22 cellular contexts compared by ENCODE assay signal in the genomic region with DNA sequence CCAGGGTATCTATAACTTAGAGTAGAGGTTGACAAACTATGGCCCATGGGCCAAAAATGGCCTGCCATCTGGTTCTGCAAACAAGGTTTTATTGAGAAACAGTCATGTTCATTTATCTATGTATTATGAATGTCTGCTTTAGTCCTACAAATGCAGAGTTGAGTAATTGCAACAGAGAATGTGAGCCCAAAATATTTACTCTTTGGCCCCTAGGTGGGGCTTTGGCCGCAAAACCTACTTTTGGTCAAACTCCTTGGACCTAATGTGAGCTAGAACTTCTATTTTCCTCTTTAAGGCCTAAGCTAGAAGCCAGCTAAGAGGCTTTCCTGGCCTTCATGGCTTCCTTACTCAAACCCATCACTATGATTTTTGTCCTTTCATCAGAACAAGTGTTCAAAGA.
DNase-seq lines count a peak whose midpoint lies in the region; ATAC-seq and TF ChIP-seq lines count a peak whose summit lies in the region.
"Had no signal": no experiment of that assay in that cellular context is flagged by ENCODE, and none has a peak within 500 bp of the region (broad histone marks: within the 10 kb centered on the region; RNA-seq: fewer than 3 reads in every experiment).

No MANE protein-coding gene starts in this region.

- H3K4me1 ChIP-seq in SK-N-SH (ENCODE audit: control insufficient read depth in 1 of 2, insufficient read depth in 2 of 2, low read depth in 1 of 2, low read length in 1 of 2) (no peaks in the 10 kb centered on the region), smooth muscle cell (ENCODE audit: low read depth) (no peaks in the 10 kb centered on the region)
- H3K4me1 ChIP-seq: BLaER1 treated with 17β-estradiol and CSF1 and Interleukin-3, amounts not matched to agents 10 nM and 100 nM; left lung; right atrium auricular region; tibial nerve had no signal

- no peaks in the 10 kb centered on the region for H3K36me3 Mint-ChIP-seq in chondrocyte (ENCODE audit: low read depth)
- H3K36me3 Mint-ChIP-seq in CD4-positive, alpha-beta T cell (ENCODE audit: low read depth), result no peaks in the 10 kb centered on the region

- ATAC-seq in SK-N-SH treated with all-trans-retinoic acid at 6 μM for 48 hours (no peak), GM18520 (IDR thresholded peaks at IDR 0.05; ENCODE audit: unreplicated experiment) (no peak)
- no peak for ATAC-seq in CD4-positive, alpha-beta T cell (ENCODE audit: poor library complexity)
- ATAC-seq: left lung, mucosa of descending colon had no signal

- CTCF ChIA-PET in SK-N-SH (lab: Yijun Ruan, JAX), result interaction anchor here (0.7 to 0.8 kb wide), 2 partner anchors 10 to 134 kb away, joined by 3 to 4 read pairs; no protein-coding TSS in a partner anchor
- CTCF ChIA-PET in CD4-positive, alpha-beta T cell (lab: Charles Lee), result no interaction called here

- no peaks in the 10 kb centered on the region for H3K9me2 ChIP-seq in SK-N-SH

- no peak overlapping the region for H2AFZ ChIP-seq in SK-N-SH (ENCODE audit: low read depth)
- no peak overlapping the region for H2AFZ ChIP-seq in smooth muscle cell (ENCODE audit: low read depth)

- H3K9me3 ChIP-seq in SK-N-SH (no peaks in the 10 kb centered on the region), smooth muscle cell (replicated peaks; ENCODE audit: low read depth) (no peaks in the 10 kb centered on the region)
- H3K9me3 ChIP-seq in CD4-positive, alpha-beta T cell (ENCODE audit: control insufficient read depth, low read length), result no peaks in the 10 kb centered on the region
- H3K9me3 ChIP-seq: mucosa of descending colon, neutrophil had no signal

- H3K79me2 ChIP-seq in SK-N-SH (ENCODE audit: insufficient read depth) (no peaks in the 10 kb centered on the region), smooth muscle cell (ENCODE audit: low read depth) (no peaks in the 10 kb centered on the region)

- DNase-seq in SK-N-SH (no peak), NCI-H69 (lab: John Stamatoyannopoulos, UW) (peak; percentile 25), chondrocyte (ENCODE audit: low spot score) (no peak), smooth muscle cell (lab: John Stamatoyannopoulos, UW; ENCODE audit: unreplicated experiment) (no peak), DMS79 treated with DMSO at 0.1 percent for 48 hours (lab: John Stamatoyannopoulos, UW) (no peak)
- DNase-seq in CD4-positive, alpha-beta T cell, result no peak
- DNase-seq: activated B cell treated with CpG ODN at 0.5 μM for 24 hours; brain microvascular endothelial cell; DMS153; left lung; mucosa of descending colon; NCI-H1436 treated with DMSO at 0.1 percent for 48 hours; stimulated activated naive CD4-positive, alpha-beta T cell had no signal

- no peak overlapping the region for H3K4me3 Mint-ChIP-seq in chondrocyte (ENCODE audit: unreplicated experiment)
- H3K4me3 Mint-ChIP-seq in CD4-positive, alpha-beta T cell, result no peak overlapping the region
- H3K4me3 Mint-ChIP-seq: activated B cell treated with CpG ODN at 0.5 μM for 24 hours; activated T-helper 1 cell treated with anti-CD3 and anti-CD28 coated beads, Interleukin-12 subunit alpha, Interleukin-12 subunit beta, Interleukin-2, Interleukin-4 antibody, amounts not matched to agents 30 ng/mL and 10 ng/mL and 1 ng/mL, durations not matched to agents 14 hours and 24 hours and 36 hours; T-helper 1 cell treated with Interleukin-12 subunit alpha and Interleukin-12 subunit beta and Interleukin-4 antibody, amounts not matched to agents 30 μg/mL and 1 μg/mL, for 36 hours had no signal

- H3K27ac Mint-ChIP-seq in chondrocyte (ENCODE audit: unreplicated experiment), result no peak overlapping the region
- no peak overlapping the region for H3K27ac Mint-ChIP-seq in CD4-positive, alpha-beta T cell
- H3K27ac Mint-ChIP-seq: activated B cell treated with CpG ODN at 0.5 μM for 24 hours; activated T-helper 1 cell treated with anti-CD3 and anti-CD28 coated beads, Interleukin-12 subunit alpha, Interleukin-12 subunit beta, Interleukin-2, Interleukin-4 antibody, amounts not matched to agents 30 ng/mL and 10 ng/mL and 1 ng/mL, durations not matched to agents 14 hours and 24 hours and 36 hours; T-helper 1 cell treated with Interleukin-12 subunit alpha and Interleukin-12 subunit beta and Interleukin-4 antibody, amounts not matched to agents 30 μg/mL and 1 μg/mL, for 36 hours had no signal

- TF ChIP-seq RAD21 in SK-N-SH (IDR thresholded peaks at IDR 0.05; ENCODE audit: low read length), result peak; percentile 26; the same call in 1 of the 2 replicates

- H3F3A ChIP-seq in SK-N-SH (replicated peaks; ENCODE audit: insufficient read depth), result no peaks in the 10 kb centered on the region
- H3F3A ChIP-seq in smooth muscle cell (ENCODE audit: low read depth), result no peaks in the 10 kb centered on the region

- H3K27me3 Mint-ChIP-seq in chondrocyte (ENCODE audit: low read depth), result no peaks in the 10 kb centered on the region
- H3K27me3 Mint-ChIP-seq in CD4-positive, alpha-beta T cell, result peaks cover 11% of the 10 kb centered on the region

- TF ChIP-seq CTCF in SK-N-SH (IDR thresholded peaks at IDR 0.05) (no peak; the same call in 1 of the 2 replicates), chondrocyte (IDR thresholded peaks at IDR 0.05) (peak; percentile 19), smooth muscle cell (IDR thresholded peaks at IDR 0.05; ENCODE audit: borderline replicate concordance, insufficient read depth, poor library complexity, severe bottlenecking) (peak; percentile 6)
- no peak for TF ChIP-seq CTCF in CD4-positive, alpha-beta T cell (IDR thresholded peaks at IDR 0.05)

- H3K4me3 ChIP-seq in SK-N-SH (ENCODE audit: low read depth in 2 of 2, low read length in 1 of 2), result no peak overlapping the region
- H3K4me3 ChIP-seq in smooth muscle cell, result no peak overlapping the region
- H3K4me3 ChIP-seq: BLaER1 treated with 17β-estradiol and CSF1 and Interleukin-3, amounts not matched to agents 10 nM and 100 nM; coronary artery; left lung; mucosa of descending colon; right atrium auricular region; tibial nerve had no signal

- POLR2A ChIA-PET in SK-N-SH (lab: Yijun Ruan, JAX), result no interaction called here
- POLR2A ChIA-PET in CD4-positive, alpha-beta T cell (lab: Charles Lee), result no interaction called here

- H4K20me1 ChIP-seq in SK-N-SH (ENCODE audit: insufficient read depth) (no peaks in the 10 kb centered on the region), smooth muscle cell (ENCODE audit: low read depth) (no peaks in the 10 kb centered on the region)
- H4K20me1 ChIP-seq: BLaER1 treated with 17β-estradiol and CSF1 and Interleukin-3, amounts not matched to agents 10 nM and 100 nM had no signal

- H3K27ac ChIP-seq in SK-N-SH (ENCODE audit: low read depth in 2 of 2, low read length in 1 of 2) (no peak overlapping the region), smooth muscle cell (ENCODE audit: low read depth) (no peak overlapping the region)
- H3K27ac ChIP-seq in CD4-positive, alpha-beta T cell (ENCODE audit: low read depth, low read length), result no peak overlapping the region
- H3K27ac ChIP-seq: BLaER1 treated with 17β-estradiol and CSF1 and Interleukin-3, amounts not matched to agents 10 nM and 100 nM; brain microvascular endothelial cell; coronary artery; left lung; neutrophil; right atrium auricular region; tibial nerve had no signal

- H3K36me3 ChIP-seq in SK-N-SH (replicated peaks in 1 of 2; ENCODE audit: control insufficient read depth in 1 of 2, insufficient read depth in 2 of 2, low read length in 1 of 2), result no peaks in the 10 kb centered on the region
- no peaks in the 10 kb centered on the region for H3K36me3 ChIP-seq in smooth muscle cell (ENCODE audit: low read depth)
- H3K36me3 ChIP-seq: BLaER1 treated with 17β-estradiol and CSF1 and Interleukin-3, amounts not matched to agents 10 nM and 100 nM; brain microvascular endothelial cell; left lung; neutrophil; right atrium auricular region; tibial nerve had no signal

- no peaks in the 10 kb centered on the region for H3K27me3 ChIP-seq in SK-N-SH (ENCODE audit: insufficient read depth)
- H3K27me3 ChIP-seq in smooth muscle cell (ENCODE audit: low read depth), result no peaks in the 10 kb centered on the region
- no peaks in the 10 kb centered on the region for H3K27me3 ChIP-seq in CD4-positive, alpha-beta T cell (ENCODE audit: control insufficient read depth, insufficient read depth, low read length)
- H3K27me3 ChIP-seq: BLaER1 treated with 17β-estradiol and CSF1 and Interleukin-3, amounts not matched to agents 10 nM and 100 nM; brain microvascular endothelial cell; left lung; neutrophil; right atrium auricular region; tibial nerve had no signal

- H3K9me3 Mint-ChIP-seq in chondrocyte (ENCODE audit: low read depth), result peaks cover 6% of the 10 kb centered on the region
- no peaks in the 10 kb centered on the region for H3K9me3 Mint-ChIP-seq in CD4-positive, alpha-beta T cell
- H3K9me3 Mint-ChIP-seq: activated T-helper 1 cell treated with anti-CD3 and anti-CD28 coated beads, Interleukin-12 subunit alpha, Interleukin-12 subunit beta, Interleukin-2, Interleukin-4 antibody, amounts not matched to agents 30 ng/mL and 10 ng/mL and 1 ng/mL, durations not matched to agents 14 hours and 24 hours and 36 hours had no signal

- H3K4me2 ChIP-seq in SK-N-SH (no peak overlapping the region), smooth muscle cell (no peak overlapping the region)
- H3K4me2 ChIP-seq: BLaER1 treated with 17β-estradiol and CSF1 and Interleukin-3, amounts not matched to agents 10 nM and 100 nM had no signal

- H3K4me1 Mint-ChIP-seq in chondrocyte (ENCODE audit: low read depth), result no peaks in the 10 kb centered on the region
- H3K4me1 Mint-ChIP-seq in CD4-positive, alpha-beta T cell (ENCODE audit: low read depth), result no peaks in the 10 kb centered on the region
- H3K4me1 Mint-ChIP-seq: activated B cell treated with CpG ODN at 0.5 μM for 24 hours had no signal

- intact Hi-C loops in CD4-positive, alpha-beta T cell (cut with DNase I, micrococcal nuclease), result no loop called here

- H3K9ac ChIP-seq in SK-N-SH (no peak overlapping the region), smooth muscle cell (ENCODE audit: low read depth) (no peak overlapping the region)
- H3K9ac ChIP-seq: BLaER1 treated with 17β-estradiol and CSF1 and Interleukin-3, amounts not matched to agents 10 nM and 100 nM had no signal

- WGBS in SK-N-SH (ENCODE audit: low lambda C conversion rate), result 62% methylated on average over 1 of the region's 1 CpG
- 71% methylated on average over 1 of the region's 1 CpG for WGBS in smooth muscle cell (ENCODE audit: low lambda C conversion rate)

- TF ChIP-seq EP300 in SK-N-SH (IDR thresholded peaks at IDR 0.05; ENCODE audit: borderline replicate concordance in 1 of 2, low read depth in 1 of 2, low read length in 1 of 2), result no peak

TF ChIP-seq in SK-N-SH treated with all-trans-retinoic acid at 6 μM for 48 hours, 23 proteins besides CTCF, POLR2A, EP300 and RAD21 (continues in another document):
- TF ChIP-seq BACH2 (CRISPR knock-in tag; IDR thresholded peaks at IDR 0.05; ENCODE audit: borderline replicate concordance) (no peak), ZC3H10 (CRISPR knock-in tag; IDR thresholded peaks at IDR 0.05) (no peak), OSR1 (CRISPR knock-in tag; IDR thresholded peaks at IDR 0.05) (no peak)

Comparison
In these comparisons a context has a peak if more than half of its experiments do, and no peak if none do; other contexts are left out.
1. CTCF ChIP-seq: peak in chondrocyte (single experiment) and smooth muscle cell (single experiment); none in SK-N-SH (single experiment) and CD4-positive, alpha-beta T cell (single experiment).